Comparison of ENCODE assay signal across 8 cellular contexts in genomic region chr7:152434511-152435383, GRCh38. TPM values are rescaled to one million over a fixed set of nuclear protein-coding genes. Genes with fewer than 3 reads are reported as not detected.
DNase-seq lines count a peak whose midpoint lies in the region; TF ChIP-seq lines count a peak whose summit lies in the region.
"Not testable (repeated sequence)": the region's sequence is repeated elsewhere in the genome, so short reads cannot be mapped to it uniquely, and the experiment has no call there.

No MANE protein-coding gene starts in this region.

- not testable (repeated sequence) for H3K4me1 ChIP-seq in breast epithelium

- H3K4me3 Mint-ChIP-seq in HFFc6 (peak overlapping the region; percentile 95), osteocyte (ENCODE audit: unreplicated experiment) (peak overlapping the region; percentile 80)

- TF ChIP-seq POLR2A in breast epithelium (IDR thresholded peaks at IDR 0.05): not testable (repeated sequence)

- not testable (repeated sequence) for TF ChIP-seq CTCF in HFFc6 (IDR thresholded peaks at IDR 0.05); breast epithelium (IDR thresholded peaks at IDR 0.05); osteocyte (IDR thresholded peaks at IDR 0.05)

- peak overlapping the region; percentile 99 to 100 for H3K27ac ChIP-seq in breast epithelium

- intact Hi-C loops in breast epithelium (cut with DNase I; ENCODE audit: low total_unique reads): not testable (repeated sequence)

- H3K4me1 Mint-ChIP-seq in HFFc6 (ENCODE audit: low read depth): peaks cover 26% of the 10 kb centered on the region
- H3K4me1 Mint-ChIP-seq in osteocyte (ENCODE audit: unreplicated experiment): peaks cover 36% of the 10 kb centered on the region

- not testable (repeated sequence) for H3K9me3 ChIP-seq in breast epithelium

- H3K27me3 Mint-ChIP-seq in HFFc6 (ENCODE audit: insufficient read depth); osteocyte (ENCODE audit: unreplicated experiment): not testable (repeated sequence)

- not testable (repeated sequence) for H3K9me3 Mint-ChIP-seq in HFFc6; osteocyte (ENCODE audit: unreplicated experiment)

- H3K27ac Mint-ChIP-seq in HFFc6 (peak overlapping the region; percentile 93), osteocyte (ENCODE audit: unreplicated experiment) (peak overlapping the region; percentile 91)

- not testable (repeated sequence) for H3K36me3 ChIP-seq in breast epithelium

- H3K4me3 ChIP-seq in breast epithelium: peak overlapping the region; percentile 93 to 95 (median 95)

- H3K27me3 ChIP-seq in breast epithelium: not testable (repeated sequence)

- DNase-seq in EL (peak; percentile 52), HFFc6 (peak; percentile 64), NCI-H1417 (lab: John Stamatoyannopoulos, UW) (peak; percentile 14 to 73 (median 69)), breast epithelium (ENCODE audit: low spot score in 2 of 2) (peak in 1 of 2 donors; percentile 37), hepatic stellate cell (ENCODE audit: low spot score) (peak; percentile 26), superior temporal gyrus (ENCODE audit: extremely low spot score) (peak; percentile 58)
- DNase-seq in activated CD4-positive, alpha-beta T cell treated with anti-CD3 and anti-CD28 coated beads for 4 hours: peak; percentile 24 to 39
- DNase-seq in osteocyte (ENCODE audit: extremely low spot score, unreplicated experiment): not testable (repeated sequence)

- H3K36me3 Mint-ChIP-seq in HFFc6 (ENCODE audit: low read depth); osteocyte (ENCODE audit: unreplicated experiment): not testable (repeated sequence)

RNA-seq across cellular contexts. Expression of gene KMT2C, which starts 1.1 kb away (rescaled TPM):
- 10 to 100 TPM; 23.5 to 30.8 (median 26.0) TPM for total RNA-seq in HFFc6 (2021; fragmentation: NEBNext Ultra II Directional; extraction: Animal tissue kit (Norgen Biotek cat#: 25700))
- total RNA-seq in breast epithelium (100 to 1,000 TPM in 1 of 3 donors, 10 to 100 TPM in 2; 73.6 to 112 (median 85.5) TPM), osteocyte (71.8 and 76.2 TPM in 2 replicates)
